In genomic region chr7:17434191-17434590, GRCh38 we compare ENCODE assay signal across 17 cellular contexts.
"Had no signal": no experiment of that assay in that cellular context is flagged by ENCODE, and none has a peak within 500 bp of the region (broad histone marks: within the 10 kb centered on the region; RNA-seq: fewer than 3 reads in every experiment).

No MANE protein-coding gene starts in this region.

- H3K36me3 ChIP-seq: lower lobe of right lung, neural progenitor cell, prostate gland, right atrium auricular region, stomach, tibial artery had no signal

- H3K27me3 ChIP-seq: neural progenitor cell, right atrium auricular region, stomach, tibial artery had no signal

- H3K4me3 ChIP-seq: lower lobe of right lung, neural progenitor cell, prostate gland, right atrium auricular region, stomach, tibial artery had no signal

- ATAC-seq: esophagus mucosa; left ventricle myocardium superior; lower lobe of right lung; sciatic nerve; stimulated activated effector memory CD8-positive, alpha-beta T cell treated with anti-CD3 and anti-CD28 coated beads, Interleukin-12 subunit alpha, Interleukin-12 subunit beta, amount 100 ng/mL, for 72 hours had no signal

- DNase-seq: effector CD8-positive, alpha-beta T cell; endodermal cell; head of caudate nucleus; left ventricle myocardium superior; lower lobe of right lung; naive B cell; stimulated activated CD4-positive, alpha-beta T cell treated with anti-CD3 and anti-CD28 coated beads, Interleukin-2, amount 100 ng/mL, for 24 hours; stimulated activated CD4-positive, alpha-beta T cell treated with anti-CD3 and anti-CD28 coated beads, Interleukin-4, amount 100 ng/mL, for 24 hours; stimulated activated naive CD4-positive, alpha-beta T cell treated with Interleukin-2 at 50 U/mL for 16 hours; stomach; tibial artery had no signal
